ENCODE assay signal across 1 cellular context in genomic region chr22:20578192-20578591, GRCh38.
TF ChIP-seq lines count a peak whose summit lies in the region.

No MANE protein-coding gene starts in this region.

TF ChIP-seq in HCT116, 20 proteins besides CTCF, POLR2A, EP300 and RAD21 (continued from another document):
- no peak for TF ChIP-seq ZBTB33 (IDR thresholded peaks at IDR 0.05; ENCODE audit: extremely low read depth, insufficient replicate concordance, low read length)
- TF ChIP-seq ELF1 (IDR thresholded peaks at IDR 0.05; ENCODE audit: borderline replicate concordance, low read depth) = no peak
- no peak for TF ChIP-seq EZH2phosphoT487 (IDR thresholded peaks at IDR 0.05; ENCODE audit: borderline replicate concordance)
